1 cellular context compared by ENCODE assay signal in the genomic region with DNA sequence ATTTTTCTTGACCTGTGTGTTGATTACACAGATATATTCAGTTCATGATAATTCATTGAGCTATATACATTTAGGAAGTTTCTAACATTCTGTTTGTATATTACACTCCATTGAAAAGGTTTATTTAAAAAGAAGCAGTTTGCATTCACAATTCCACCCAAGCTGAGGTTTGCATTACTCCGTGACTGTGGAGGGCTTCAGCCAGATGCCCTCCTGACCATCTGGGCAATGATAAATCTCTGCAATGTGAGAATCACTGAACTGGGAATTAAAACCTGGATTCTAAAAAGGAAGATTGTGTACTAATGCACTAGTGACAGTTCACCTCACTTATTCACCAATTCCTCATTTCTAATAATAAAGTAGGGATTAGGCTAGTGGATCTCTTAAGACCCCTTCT.
TF ChIP-seq lines count a peak whose summit lies in the region.

No MANE protein-coding gene starts in this region.

TF ChIP-seq in HepG2, 621 proteins besides CTCF, POLR2A, EP300 and RAD21 (continued from another document):
- TF ChIP-seq PBX2 (CRISPR knock-in tag; IDR thresholded peaks at IDR 0.05), result no peak
- TF ChIP-seq ZNF292 (CRISPR knock-in tag; IDR thresholded peaks at IDR 0.05; ENCODE audit: borderline replicate concordance, low read depth), result no peak
- TF ChIP-seq CCDC6 (CRISPR knock-in tag; IDR thresholded peaks at IDR 0.05), result no peak
- no peak for TF ChIP-seq ZFP41 (CRISPR knock-in tag; IDR thresholded peaks at IDR 0.05; ENCODE audit: borderline replicate concordance)
- TF ChIP-seq ZNF724P (CRISPR knock-in tag; IDR thresholded peaks at IDR 0.05; ENCODE audit: borderline replicate concordance), result no peak
- TF ChIP-seq, protein P1, sequence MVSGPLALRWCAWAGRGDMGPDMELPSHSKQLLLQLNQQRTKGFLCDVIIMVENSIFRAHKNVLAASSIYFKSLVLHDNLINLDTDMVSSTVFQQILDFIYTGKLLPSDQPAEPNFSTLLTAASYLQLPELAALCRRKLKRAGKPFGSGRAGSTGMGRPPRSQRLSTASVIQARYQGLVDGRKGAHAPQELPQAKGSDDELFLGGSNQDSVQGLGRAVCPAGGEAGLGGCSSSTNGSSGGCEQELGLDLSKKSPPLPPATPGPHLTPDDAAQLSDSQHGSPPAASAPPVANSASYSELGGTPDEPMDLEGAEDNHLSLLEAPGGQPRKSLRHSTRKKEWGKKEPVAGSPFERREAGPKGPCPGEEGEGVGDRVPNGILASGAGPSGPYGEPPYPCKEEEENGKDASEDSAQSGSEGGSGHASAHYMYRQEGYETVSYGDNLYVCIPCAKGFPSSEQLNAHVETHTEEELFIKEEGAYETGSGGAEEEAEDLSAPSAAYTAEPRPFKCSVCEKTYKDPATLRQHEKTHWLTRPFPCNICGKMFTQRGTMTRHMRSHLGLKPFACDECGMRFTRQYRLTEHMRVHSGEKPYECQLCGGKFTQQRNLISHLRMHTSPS (CRISPR knock-in tag; IDR thresholded peaks at IDR 0.05; ENCODE audit: low read depth), result no peak
- TF ChIP-seq SP5 (CRISPR knock-in tag; IDR thresholded peaks at IDR 0.05; ENCODE audit: borderline replicate concordance, low read depth), result no peak
- TF ChIP-seq, protein P2, sequence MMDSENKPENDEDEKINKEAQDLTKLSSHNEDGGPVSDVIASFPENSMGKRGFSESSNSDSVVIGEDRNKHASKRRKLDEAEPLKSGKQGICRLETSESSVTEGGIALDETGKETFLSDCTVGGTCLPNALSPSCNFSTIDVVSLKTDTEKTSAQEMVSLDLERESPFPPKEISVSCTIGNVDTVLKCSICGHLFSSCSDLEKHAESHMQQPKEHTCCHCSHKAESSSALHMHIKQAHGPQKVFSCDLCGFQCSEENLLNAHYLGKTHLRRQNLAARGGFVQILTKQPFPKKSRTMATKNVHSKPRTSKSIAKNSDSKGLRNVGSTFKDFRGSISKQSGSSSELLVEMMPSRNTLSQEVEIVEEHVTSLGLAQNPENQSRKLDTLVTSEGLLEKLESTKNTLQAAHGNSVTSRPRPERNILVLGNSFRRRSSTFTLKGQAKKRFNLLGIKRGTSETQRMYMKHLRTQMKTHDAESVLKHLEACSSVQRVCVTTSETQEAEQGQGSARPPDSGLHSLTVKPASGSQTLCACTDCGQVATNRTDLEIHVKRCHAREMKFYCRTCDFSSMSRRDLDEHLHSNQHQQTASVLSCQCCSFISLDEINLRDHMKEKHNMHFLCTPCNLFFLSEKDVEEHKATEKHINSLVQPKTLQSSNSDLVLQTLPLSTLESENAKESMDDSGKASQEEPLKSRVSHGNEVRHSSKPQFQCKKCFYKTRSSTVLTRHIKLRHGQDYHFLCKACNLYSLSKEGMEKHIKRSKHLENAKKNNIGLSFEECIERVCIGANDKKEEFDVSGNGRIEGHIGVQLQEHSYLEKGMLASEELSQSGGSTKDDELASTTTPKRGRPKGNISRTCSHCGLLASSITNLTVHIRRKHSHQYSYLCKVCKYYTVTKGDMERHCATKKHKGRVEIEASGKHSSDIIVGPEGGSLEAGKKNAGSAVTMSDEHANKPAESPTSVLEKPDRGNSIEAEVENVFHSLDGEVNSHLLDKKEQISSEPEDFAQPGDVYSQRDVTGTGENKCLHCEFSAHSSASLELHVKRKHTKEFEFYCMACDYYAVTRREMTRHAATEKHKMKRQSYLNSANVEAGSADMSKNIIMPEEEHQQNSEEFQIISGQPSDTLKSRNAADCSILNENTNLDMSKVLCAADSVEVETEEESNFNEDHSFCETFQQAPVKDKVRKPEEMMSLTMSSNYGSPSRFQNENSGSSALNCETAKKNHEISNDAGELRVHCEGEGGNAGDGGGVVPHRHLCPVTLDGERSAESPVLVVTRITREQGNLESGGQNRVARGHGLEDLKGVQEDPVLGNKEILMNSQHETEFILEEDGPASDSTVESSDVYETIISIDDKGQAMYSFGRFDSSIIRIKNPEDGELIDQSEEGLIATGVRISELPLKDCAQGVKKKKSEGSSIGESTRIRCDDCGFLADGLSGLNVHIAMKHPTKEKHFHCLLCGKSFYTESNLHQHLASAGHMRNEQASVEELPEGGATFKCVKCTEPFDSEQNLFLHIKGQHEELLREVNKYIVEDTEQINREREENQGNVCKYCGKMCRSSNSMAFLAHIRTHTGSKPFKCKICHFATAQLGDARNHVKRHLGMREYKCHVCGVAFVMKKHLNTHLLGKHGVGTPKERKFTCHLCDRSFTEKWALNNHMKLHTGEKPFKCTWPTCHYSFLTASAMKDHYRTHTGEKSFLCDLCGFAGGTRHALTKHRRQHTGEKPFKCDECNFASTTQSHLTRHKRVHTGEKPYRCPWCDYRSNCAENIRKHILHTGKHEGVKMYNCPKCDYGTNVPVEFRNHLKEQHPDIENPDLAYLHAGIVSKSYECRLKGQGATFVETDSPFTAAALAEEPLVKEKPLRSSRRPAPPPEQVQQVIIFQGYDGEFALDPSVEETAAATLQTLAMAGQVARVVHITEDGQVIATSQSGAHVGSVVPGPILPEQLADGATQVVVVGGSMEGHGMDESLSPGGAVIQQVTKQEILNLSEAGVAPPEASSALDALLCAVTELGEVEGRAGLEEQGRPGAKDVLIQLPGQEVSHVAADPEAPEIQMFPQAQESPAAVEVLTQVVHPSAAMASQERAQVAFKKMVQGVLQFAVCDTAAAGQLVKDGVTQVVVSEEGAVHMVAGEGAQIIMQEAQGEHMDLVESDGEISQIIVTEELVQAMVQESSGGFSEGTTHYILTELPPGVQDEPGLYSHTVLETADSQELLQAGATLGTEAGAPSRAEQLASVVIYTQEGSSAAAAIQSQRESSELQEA (CRISPR knock-in tag; IDR thresholded peaks at IDR 0.05; ENCODE audit: not compliant biosample characterization), result no peak
- TF ChIP-seq TAF1 (CRISPR knock-in tag; IDR thresholded peaks at IDR 0.05), result no peak
- TF ChIP-seq, protein P3, sequence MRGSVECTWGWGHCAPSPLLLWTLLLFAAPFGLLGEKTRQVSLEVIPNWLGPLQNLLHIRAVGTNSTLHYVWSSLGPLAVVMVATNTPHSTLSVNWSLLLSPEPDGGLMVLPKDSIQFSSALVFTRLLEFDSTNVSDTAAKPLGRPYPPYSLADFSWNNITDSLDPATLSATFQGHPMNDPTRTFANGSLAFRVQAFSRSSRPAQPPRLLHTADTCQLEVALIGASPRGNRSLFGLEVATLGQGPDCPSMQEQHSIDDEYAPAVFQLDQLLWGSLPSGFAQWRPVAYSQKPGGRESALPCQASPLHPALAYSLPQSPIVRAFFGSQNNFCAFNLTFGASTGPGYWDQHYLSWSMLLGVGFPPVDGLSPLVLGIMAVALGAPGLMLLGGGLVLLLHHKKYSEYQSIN (CRISPR knock-in tag; IDR thresholded peaks at IDR 0.05; ENCODE audit: borderline replicate concordance), result no peak
- TF ChIP-seq, protein P4, sequence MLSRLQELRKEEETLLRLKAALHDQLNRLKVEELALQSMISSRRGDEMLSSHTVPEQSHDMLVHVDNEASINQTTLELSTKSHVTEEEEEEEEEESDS (CRISPR knock-in tag; IDR thresholded peaks at IDR 0.05; ENCODE audit: borderline replicate concordance), result no peak
